In the genomic region with DNA sequence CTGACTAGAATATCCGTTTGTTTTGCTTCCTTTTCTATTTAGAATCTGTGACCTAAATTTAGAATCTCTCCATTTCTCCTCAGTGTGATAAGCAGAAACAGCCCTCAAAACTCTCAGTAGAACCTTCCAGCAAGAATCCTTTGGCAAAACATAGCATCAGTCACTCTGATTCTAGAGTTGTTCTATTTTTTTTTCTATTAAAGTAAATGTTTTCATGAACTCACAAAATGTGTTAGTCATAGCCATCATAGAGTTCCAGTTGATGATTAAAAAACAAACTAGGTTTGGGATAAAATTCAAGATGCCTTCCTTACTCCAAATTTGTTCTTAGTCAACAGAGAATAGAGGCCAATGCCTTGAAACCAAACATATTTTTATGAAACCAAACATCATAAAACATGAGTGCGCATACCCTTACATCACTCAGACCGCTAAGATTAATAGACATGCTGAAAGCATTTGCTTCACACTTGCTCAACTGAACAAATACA, we compare ENCODE assay signal across 13 cellular contexts. TPM values are rescaled to one million over a fixed set of nuclear protein-coding genes. Genes with fewer than 3 reads are reported as not detected.
DNase-seq lines count a peak whose midpoint lies in the region; ATAC-seq and TF ChIP-seq lines count a peak whose summit lies in the region.
"Had no signal": no experiment of that assay in that cellular context is flagged by ENCODE, and none has a peak within 500 bp of the region (broad histone marks: within the 10 kb centered on the region; RNA-seq: fewer than 3 reads in every experiment).

No MANE protein-coding gene starts in this region.

- H3K27ac ChIP-seq in brain microvascular endothelial cell (peak overlapping the region; percentile 13), left lung (peak overlapping the region; percentile 6 to 60), thoracic aorta (peak overlapping the region; percentile 78 to 79)

- H3K9me3 ChIP-seq in left lung (no peaks in the 10 kb centered on the region), thoracic aorta (no peaks in the 10 kb centered on the region)

- H3K4me3 Mint-ChIP-seq in activated CD8-positive, alpha-beta T cell treated with anti-CD3 and anti-CD28 coated beads for 36 hours, result no peak overlapping the region

- peaks cover 41% of the 10 kb centered on the region for H3K4me1 Mint-ChIP-seq in activated CD8-positive, alpha-beta T cell treated with anti-CD3 and anti-CD28 coated beads for 36 hours (ENCODE audit: low read depth)

- H3K27ac Mint-ChIP-seq in activated CD8-positive, alpha-beta T cell treated with anti-CD3 and anti-CD28 coated beads for 36 hours, result no peak overlapping the region

- no peaks in the 10 kb centered on the region for H3K36me3 Mint-ChIP-seq in activated CD8-positive, alpha-beta T cell treated with anti-CD3 and anti-CD28 coated beads for 36 hours (ENCODE audit: low read depth)

- POLR2A ChIA-PET in activated CD8-positive, alpha-beta T cell treated with anti-CD3 and anti-CD28 coated beads for 36 hours (lab: Charles Lee), result no interaction called here

- H3K4me1 ChIP-seq in left lung (peaks cover 4 to 41% of the 10 kb centered on the region in 2 donors), thoracic aorta (ENCODE audit: control insufficient read depth in 1 of 2, low read depth in 2 of 2) (peaks cover 67 to 95% of the 10 kb centered on the region in 2 donors)

- no peaks in the 10 kb centered on the region for H3K9me3 Mint-ChIP-seq in activated CD8-positive, alpha-beta T cell treated with anti-CD3 and anti-CD28 coated beads for 36 hours

- TF ChIP-seq CTCF in brain microvascular endothelial cell (IDR thresholded peaks at IDR 0.05; ENCODE audit: low read depth, low read length, missing control alignments) (no peak), left lung (IDR thresholded peaks at IDR 0.05) (no peak), thoracic aorta (IDR thresholded peaks at IDR 0.05) (no peak)
- TF ChIP-seq CTCF in activated CD8-positive, alpha-beta T cell treated with anti-CD3 and anti-CD28 coated beads for 36 hours (IDR thresholded peaks at IDR 0.05), result no peak

- intact Hi-C loops in left lung (cut with DNase I), result no loop called here
- intact Hi-C loops in activated CD8-positive, alpha-beta T cell treated with anti-CD3 and anti-CD28 coated beads for 36 hours (cut with micrococcal nuclease), result no loop called here

- no peaks in the 10 kb centered on the region for H3K27me3 Mint-ChIP-seq in activated CD8-positive, alpha-beta T cell treated with anti-CD3 and anti-CD28 coated beads for 36 hours

- in situ Hi-C loops in brain microvascular endothelial cell (cut with HindIII; ENCODE audit: low pct_ligation_motif_present, low sequenced_read_pairs), result no loop called here

- no peaks in the 10 kb centered on the region for H3K36me3 ChIP-seq in brain microvascular endothelial cell (replicated peaks)
- H3K36me3 ChIP-seq in left lung, result no peaks in the 10 kb centered on the region
- H3K36me3 ChIP-seq in thoracic aorta, result no peaks in the 10 kb centered on the region

- ATAC-seq in left lung (peak; percentile 60), thoracic aorta (ENCODE audit: insufficient number of reproducible peaks, low FRiP score, low read depth) (peak; percentile 86), GM21737 (IDR thresholded peaks at IDR 0.05; ENCODE audit: unreplicated experiment) (no peak)
- ATAC-seq in activated CD8-positive, alpha-beta T cell treated with anti-CD3 and anti-CD28 coated beads for 36 hours, result no peak

- DNase-seq in KG1 (lab: John Stamatoyannopoulos, UW) (peak; percentile 16), brain microvascular endothelial cell (peak; percentile 29), left lung (no peak), thoracic aorta (ENCODE audit: low spot score) (no peak), NCI-H2227 treated with DMSO at 0.1 percent for 48 hours (lab: John Stamatoyannopoulos, UW) (no peak)
- DNase-seq in activated CD8-positive, alpha-beta T cell treated with anti-CD3 and anti-CD28 coated beads for 36 hours, result no peak
- DNase-seq: activated T-cell treated with anti-CD3 and anti-CD28 coated beads, Interleukin-2, amount 50 U/mL, for 1 hour; NCI-H446; stimulated activated naive CD4-positive, alpha-beta T cell treated with Interleukin-2 at 50 U/mL for 16 hours had no signal

- H3K27me3 ChIP-seq in brain microvascular endothelial cell (replicated peaks) (no peaks in the 10 kb centered on the region), left lung (no peaks in the 10 kb centered on the region), thoracic aorta (replicated peaks; ENCODE audit: insufficient read depth) (no peaks in the 10 kb centered on the region)

- CTCF ChIA-PET in activated CD8-positive, alpha-beta T cell treated with anti-CD3 and anti-CD28 coated beads for 36 hours (lab: Charles Lee), result interaction anchor here (1.5 kb wide), 1 partner anchor 42 kb away, joined by 7 read pairs; no protein-coding TSS in a partner anchor

- H3K4me3 ChIP-seq in brain microvascular endothelial cell (ENCODE audit: low read depth, low read length) (no peak overlapping the region), left lung (no peak overlapping the region), thoracic aorta (peak overlapping the region; percentile 48)
- H3K4me3 ChIP-seq: skin epidermis had no signal

RNA-seq across cellular contexts. Expression of a gene that starts 13.2 kb away (rescaled TPM):
- total RNA-seq in left lung (10 to 100 TPM in 1 of 2 donors, 1 to 10 TPM in 1; 2.1 to 13.1 TPM), thoracic aorta (10 to 100 TPM; 18.2 to 24.0 TPM)
- not detected for total RNA-seq in activated CD8-positive, alpha-beta T cell treated with anti-CD3 and anti-CD28 coated beads for 36 hours
- total RNA-seq: dermis microvascular lymphatic vessel endothelial cell, HT1080 had no signal

RNA-seq across cellular contexts. Expression of a gene that starts 55.0 kb away (rescaled TPM):
- total RNA-seq in left lung (10 to 100 TPM; 22.8 to 25.0 TPM), thoracic aorta (10 to 100 TPM; 44.1 to 59.8 TPM)
- not detected for total RNA-seq in activated CD8-positive, alpha-beta T cell treated with anti-CD3 and anti-CD28 coated beads for 36 hours

Comparison
In these comparisons a context has a peak if more than half of its experiments do, and no peak if none do; other contexts are left out.
1. DNase-seq: peak in KG1 (single experiment) and brain microvascular endothelial cell (single experiment); none in left lung (0 of 2), thoracic aorta (single experiment), NCI-H2227 treated with DMSO at 0.1 percent for 48 hours (single experiment) and activated CD8-positive, alpha-beta T cell treated with anti-CD3 and anti-CD28 coated beads for 36 hours (single experiment).
2. H3K27ac ChIP-seq: peak in every context shown above with its lines; median percentile 78 in thoracic aorta; 33 in left lung; 13 in brain microvascular endothelial cell.
3. ATAC-seq: peak in left lung (single experiment) and thoracic aorta (single experiment); none in activated CD8-positive, alpha-beta T cell treated with anti-CD3 and anti-CD28 coated beads for 36 hours (single experiment) and GM21737 (single experiment).
4. RNA of a gene that starts 55.0 kb away (total RNA-seq): 44.1 to 59.8 TPM in thoracic aorta and 22.8 to 25.0 TPM in left lung; not detected in activated CD8-positive, alpha-beta T cell treated with anti-CD3 and anti-CD28 coated beads for 36 hours; every median in the first group is over 10 times any median in the second.